11 cellular contexts compared by ENCODE assay signal in genomic region chr3:114005406-114005987, GRCh38. TPM values are rescaled to one million over a fixed set of nuclear protein-coding genes. Genes with fewer than 3 reads are reported as not detected.
DNase-seq lines count a peak whose midpoint lies in the region; ATAC-seq and TF ChIP-seq lines count a peak whose summit lies in the region.
"Had no signal": no experiment of that assay in that cellular context is flagged by ENCODE, and none has a peak within 500 bp of the region (broad histone marks: within the 10 kb centered on the region; RNA-seq: fewer than 3 reads in every experiment).

No MANE protein-coding gene starts in this region.

- CTCF ChIA-PET in MCF 10A (lab: Yijun Ruan, JAX), result interaction anchor here (1.2 kb wide), 1 partner anchor 31 kb away, joined by 3 read pairs; no protein-coding TSS in a partner anchor

- no peak overlapping the region for H3K27ac Mint-ChIP-seq in central memory CD8-positive, alpha-beta T cell (ENCODE audit: low read depth)
- no peak overlapping the region for H3K27ac Mint-ChIP-seq in MCF 10A (ENCODE audit: low read depth, unreplicated experiment)
- H3K27ac Mint-ChIP-seq: brain had no signal

- DNase-seq in central memory CD8-positive, alpha-beta T cell (ENCODE audit: low spot score in 2 of 2), result no peak
- DNase-seq in MCF 10A (ENCODE audit: unreplicated experiment) (no peak), foreskin melanocyte (no peak), hepatic stellate cell (ENCODE audit: low spot score) (no peak), SHP77 (lab: John Stamatoyannopoulos, UW) (no peak)
- DNase-seq: NCI-H446, T-helper 2 cell had no signal

- H3K4me3 Mint-ChIP-seq in central memory CD8-positive, alpha-beta T cell, result no peak overlapping the region
- no peak overlapping the region for H3K4me3 Mint-ChIP-seq in MCF 10A (ENCODE audit: unreplicated experiment)
- H3K4me3 Mint-ChIP-seq: brain had no signal

- H3K9me3 Mint-ChIP-seq in central memory CD8-positive, alpha-beta T cell, result no peaks in the 10 kb centered on the region
- H3K9me3 Mint-ChIP-seq in MCF 10A (ENCODE audit: unreplicated experiment), result no peaks in the 10 kb centered on the region

- intact Hi-C loops in MCF 10A (cut with micrococcal nuclease), result no loop called here

- H3K4me1 Mint-ChIP-seq in central memory CD8-positive, alpha-beta T cell, result no peaks in the 10 kb centered on the region
- no peaks in the 10 kb centered on the region for H3K4me1 Mint-ChIP-seq in MCF 10A (ENCODE audit: insufficient read depth, unreplicated experiment)
- H3K4me1 Mint-ChIP-seq: brain had no signal

- POLR2A ChIA-PET in MCF 10A (lab: Yijun Ruan, JAX), result no interaction called here

- ATAC-seq in GM18519 (IDR thresholded peaks at IDR 0.05; ENCODE audit: low FRiP score, unreplicated experiment) (peak; percentile 84), GM21447 (IDR thresholded peaks at IDR 0.05; ENCODE audit: unreplicated experiment) (peak; percentile 87), HG03103 (IDR thresholded peaks at IDR 0.05; ENCODE audit: low read depth, unreplicated experiment) (peak; percentile 97)
- peak; percentile 28 for ATAC-seq in central memory CD8-positive, alpha-beta T cell (replicated peaks; ENCODE audit: extremely low read depth, poor library complexity, severe bottlenecking)

- no peak for TF ChIP-seq CTCF in MCF 10A (IDR thresholded peaks at IDR 0.05; ENCODE audit: unreplicated experiment)

- peaks cover 2% of the 10 kb centered on the region for H3K36me3 Mint-ChIP-seq in central memory CD8-positive, alpha-beta T cell (ENCODE audit: insufficient read depth)
- peaks cover 23% of the 10 kb centered on the region for H3K36me3 Mint-ChIP-seq in MCF 10A (ENCODE audit: insufficient read depth, unreplicated experiment)

- BruUV-seq in MCF 10A (replicated peaks; lab: Mats Ljungman, UMichigan), result no TSS peak

- H3K27me3 Mint-ChIP-seq in central memory CD8-positive, alpha-beta T cell, result no peaks in the 10 kb centered on the region
- no peaks in the 10 kb centered on the region for H3K27me3 Mint-ChIP-seq in MCF 10A (ENCODE audit: insufficient read depth, unreplicated experiment)
- H3K27me3 Mint-ChIP-seq: brain had no signal

RNA-seq across cellular contexts. Expression of gene CCDC191, which starts 50.8 kb away (rescaled TPM):
- total RNA-seq in MCF 10A (2022), result 3.8 and 5.2 TPM in 2 replicates

RNA-seq across cellular contexts. Expression of gene QTRT2, which starts 51.0 kb away (rescaled TPM):
- 39.2 and 43.6 TPM in 2 replicates for total RNA-seq in MCF 10A (2022)

RNA-seq across cellular contexts. Expression of gene ZDHHC23, which starts 57.7 kb away (rescaled TPM):
- 7.4 TPM in 2 replicates for total RNA-seq in MCF 10A (2022)

Comparison
In these comparisons a context has a peak if more than half of its experiments do, and no peak if none do; other contexts are left out.
1. ATAC-seq: peak in every context shown above with its lines; median percentile 97 in HG03103; 87 in GM21447; 84 in GM18519; 28 in central memory CD8-positive, alpha-beta T cell.